ENCODE assay signal across 1 cellular context in genomic region chr11:28153586-28153985, GRCh38.
TF ChIP-seq lines count a peak whose summit lies in the region.

No MANE protein-coding gene starts in this region.

TF ChIP-seq in SK-N-SH, 30 proteins besides CTCF, POLR2A, EP300 and RAD21 (continued from another document):
- TF ChIP-seq PBX3 (IDR thresholded peaks at IDR 0.05) (no peak), RXRA (IDR thresholded peaks at IDR 0.05; ENCODE audit: borderline replicate concordance, low read depth) (no peak), YY1 (IDR thresholded peaks at IDR 0.05; ENCODE audit: low read depth) (no peak), REST (IDR thresholded peaks at IDR 0.05; ENCODE audit: low read depth, low read length) (no peak), NFIC (IDR thresholded peaks at IDR 0.05; ENCODE audit: borderline replicate concordance) (no peak)
